1 cellular context compared by ENCODE assay signal in genomic region chr1:155061381-155062150, GRCh38.
TF ChIP-seq lines count a peak whose summit lies in the region.

No MANE protein-coding gene starts in this region.

TF ChIP-seq in K562, 482 proteins besides CTCF, POLR2A, EP300 and RAD21 (continued from another document and continues in another):
- TF ChIP-seq, protein P1, sequence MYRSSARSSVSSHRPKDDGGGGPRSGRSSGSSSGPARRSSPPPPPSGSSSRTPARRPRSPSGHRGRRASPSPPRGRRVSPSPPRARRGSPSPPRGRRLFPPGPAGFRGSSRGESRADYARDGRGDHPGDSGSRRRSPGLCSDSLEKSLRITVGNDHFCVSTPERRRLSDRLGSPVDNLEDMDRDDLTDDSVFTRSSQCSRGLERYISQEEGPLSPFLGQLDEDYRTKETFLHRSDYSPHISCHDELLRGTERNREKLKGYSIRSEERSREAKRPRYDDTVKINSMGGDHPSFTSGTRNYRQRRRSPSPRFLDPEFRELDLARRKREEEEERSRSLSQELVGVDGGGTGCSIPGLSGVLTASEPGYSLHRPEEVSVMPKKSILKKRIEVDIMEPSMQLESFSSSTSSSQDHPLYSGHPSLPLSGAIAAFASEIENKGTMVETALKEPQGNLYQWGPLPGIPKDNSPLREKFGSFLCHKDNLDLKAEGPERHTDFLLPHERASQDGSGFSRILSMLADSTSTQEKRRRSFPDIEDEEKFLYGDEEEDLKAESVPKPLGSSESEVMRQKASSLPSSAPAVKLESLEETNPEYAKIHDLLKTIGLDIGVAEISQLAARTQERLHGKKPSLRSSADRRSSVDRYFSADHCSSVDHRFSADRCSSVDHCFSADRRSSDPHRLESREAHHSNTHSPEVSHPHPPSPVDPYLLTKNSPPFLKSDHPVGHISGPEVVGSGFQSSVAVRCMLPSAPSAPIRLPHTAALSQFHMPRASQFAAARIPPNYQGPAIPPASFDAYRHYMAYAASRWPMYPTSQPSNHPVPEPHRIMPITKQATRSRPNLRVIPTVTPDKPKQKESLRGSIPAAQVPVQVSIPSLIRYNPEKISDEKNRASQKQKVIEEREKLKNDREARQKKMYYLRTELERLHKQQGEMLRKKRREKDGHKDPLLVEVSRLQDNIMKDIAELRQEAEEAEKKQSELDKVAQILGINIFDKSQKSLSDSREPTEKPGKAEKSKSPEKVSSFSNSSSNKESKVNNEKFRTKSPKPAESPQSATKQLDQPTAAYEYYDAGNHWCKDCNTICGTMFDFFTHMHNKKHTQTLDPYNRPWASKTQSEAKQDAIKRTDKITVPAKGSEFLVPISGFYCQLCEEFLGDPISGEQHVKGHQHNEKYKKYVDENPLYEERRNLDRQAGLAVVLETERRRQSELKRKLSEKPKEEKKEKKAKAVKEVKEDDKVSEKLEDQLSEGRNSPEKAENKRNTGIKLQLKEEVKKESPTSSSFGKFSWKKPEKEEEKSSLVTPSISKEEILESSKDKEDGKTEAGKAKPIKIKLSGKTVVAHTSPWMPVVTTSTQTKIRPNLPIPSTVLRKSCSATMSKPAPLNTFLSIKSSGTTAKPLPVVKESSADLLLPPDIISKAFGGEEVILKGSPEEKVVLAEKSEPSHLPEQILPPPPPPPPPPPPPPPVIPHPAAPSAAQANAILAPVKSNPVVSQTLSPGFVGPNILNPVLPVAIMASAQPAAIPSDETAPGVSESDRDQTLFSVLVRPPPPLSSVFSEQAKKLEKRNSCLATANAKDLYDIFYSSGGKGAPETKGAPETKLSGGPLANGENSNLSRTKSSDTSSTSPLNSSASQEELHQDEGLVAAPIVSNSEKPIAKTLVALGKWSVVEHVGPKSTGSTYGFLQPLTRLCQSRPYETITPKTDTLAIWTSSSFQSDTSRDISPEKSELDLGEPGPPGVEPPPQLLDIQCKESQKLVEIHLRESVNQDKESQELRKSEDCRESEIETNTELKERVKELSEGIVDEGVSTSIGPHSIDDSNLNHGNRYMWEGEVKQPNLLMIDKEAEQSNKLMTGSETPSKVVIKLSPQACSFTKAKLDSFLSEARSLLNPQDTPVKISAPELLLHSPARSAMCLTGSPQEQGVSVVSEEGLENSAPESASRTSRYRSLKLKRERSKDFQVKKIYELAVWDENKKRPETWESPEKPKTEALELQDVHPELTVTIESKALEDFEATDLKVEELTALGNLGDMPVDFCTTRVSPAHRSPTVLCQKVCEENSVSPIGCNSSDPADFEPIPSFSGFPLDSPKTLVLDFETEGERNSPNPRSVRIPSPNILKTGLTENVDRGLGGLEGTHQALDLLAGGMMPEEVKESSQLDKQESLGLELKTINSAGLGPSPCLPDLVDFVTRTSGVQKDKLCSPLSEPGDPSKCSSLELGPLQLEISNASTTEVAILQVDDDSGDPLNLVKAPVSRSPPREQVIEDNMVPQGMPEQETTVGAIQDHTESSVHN (IDR thresholded peaks at IDR 0.05; ENCODE audit: borderline replicate concordance in 1 of 2, low read depth in 1 of 2): no peak
- TF ChIP-seq ATF6 (CRISPR knock-in tag; IDR thresholded peaks at IDR 0.05) (no peak), NR1H2 (CRISPR knock-in tag; IDR thresholded peaks at IDR 0.05) (no peak), STAG1 (CRISPR knock-in tag; IDR thresholded peaks at IDR 0.05; ENCODE audit: borderline replicate concordance) (peak; percentile 97), CXXC5 (CRISPR knock-in tag; IDR thresholded peaks at IDR 0.05) (no peak), RBM17 (IDR thresholded peaks at IDR 0.05; ENCODE audit: borderline replicate concordance, low read depth, low read length) (no peak), SIN3B (IDR thresholded peaks at IDR 0.05; ENCODE audit: low read depth) (no peak), HSF4 (CRISPR knock-in tag; IDR thresholded peaks at IDR 0.05; ENCODE audit: borderline replicate concordance) (no peak), MITF (IDR thresholded peaks at IDR 0.05) (no peak), PTTG1 (tag; IDR thresholded peaks at IDR 0.05; ENCODE audit: low read depth) (no peak), CCAR2 (IDR thresholded peaks at IDR 0.05; ENCODE audit: low read depth, low read length) (no peak), ZC3H11A (IDR thresholded peaks at IDR 0.05; ENCODE audit: low read depth, low read length) (no peak), ZNF507 (tag; conservative IDR thresholded peaks at IDR 0.05) (no peak), FOXP1 (CRISPR knock-in tag; IDR thresholded peaks at IDR 0.05) (no peak), MYNN (IDR thresholded peaks at IDR 0.05) (no peak), MYNN (CRISPR knock-in tag; IDR thresholded peaks at IDR 0.05) (no peak), GABPB1 (CRISPR knock-in tag; IDR thresholded peaks at IDR 0.05) (peak; percentile 47; the same call in 1 of the 2 replicates), E4F1 (CRISPR knock-in tag; IDR thresholded peaks at IDR 0.05; ENCODE audit: borderline replicate concordance) (no peak), EWSR1 (IDR thresholded peaks at IDR 0.05; ENCODE audit: borderline replicate concordance, low read depth, partially characterized antibody) (no peak), ZNF239 (CRISPR knock-in tag; IDR thresholded peaks at IDR 0.05) (no peak), RBM22 (IDR thresholded peaks at IDR 0.05; ENCODE audit: low read depth, low read length, poor library complexity, severe bottlenecking) (no peak), PHF21A (IDR thresholded peaks at IDR 0.05; ENCODE audit: borderline replicate concordance, low read depth) (no peak), HMGN3 (IDR thresholded peaks at IDR 0.05; ENCODE audit: borderline replicate concordance, extremely low read depth, insufficient read length, low read depth, low read length) (no peak), KAT8 (IDR thresholded peaks at IDR 0.05; ENCODE audit: low read depth) (no peak), PRPF4 (IDR thresholded peaks at IDR 0.05; ENCODE audit: insufficient read depth, low read depth, low read length, poor library complexity, severe bottlenecking) (no peak), PML (IDR thresholded peaks at IDR 0.05; ENCODE audit: low read length) (no peak), SNRNP70 (optimal IDR thresholded peaks at IDR 0.05; ENCODE audit: low read depth, low read length) (no peak), STAT5B (CRISPR knock-in tag; IDR thresholded peaks at IDR 0.05) (no peak), MAFG (tag; conservative IDR thresholded peaks at IDR 0.05) (no peak)
- TF ChIP-seq, protein P2, sequence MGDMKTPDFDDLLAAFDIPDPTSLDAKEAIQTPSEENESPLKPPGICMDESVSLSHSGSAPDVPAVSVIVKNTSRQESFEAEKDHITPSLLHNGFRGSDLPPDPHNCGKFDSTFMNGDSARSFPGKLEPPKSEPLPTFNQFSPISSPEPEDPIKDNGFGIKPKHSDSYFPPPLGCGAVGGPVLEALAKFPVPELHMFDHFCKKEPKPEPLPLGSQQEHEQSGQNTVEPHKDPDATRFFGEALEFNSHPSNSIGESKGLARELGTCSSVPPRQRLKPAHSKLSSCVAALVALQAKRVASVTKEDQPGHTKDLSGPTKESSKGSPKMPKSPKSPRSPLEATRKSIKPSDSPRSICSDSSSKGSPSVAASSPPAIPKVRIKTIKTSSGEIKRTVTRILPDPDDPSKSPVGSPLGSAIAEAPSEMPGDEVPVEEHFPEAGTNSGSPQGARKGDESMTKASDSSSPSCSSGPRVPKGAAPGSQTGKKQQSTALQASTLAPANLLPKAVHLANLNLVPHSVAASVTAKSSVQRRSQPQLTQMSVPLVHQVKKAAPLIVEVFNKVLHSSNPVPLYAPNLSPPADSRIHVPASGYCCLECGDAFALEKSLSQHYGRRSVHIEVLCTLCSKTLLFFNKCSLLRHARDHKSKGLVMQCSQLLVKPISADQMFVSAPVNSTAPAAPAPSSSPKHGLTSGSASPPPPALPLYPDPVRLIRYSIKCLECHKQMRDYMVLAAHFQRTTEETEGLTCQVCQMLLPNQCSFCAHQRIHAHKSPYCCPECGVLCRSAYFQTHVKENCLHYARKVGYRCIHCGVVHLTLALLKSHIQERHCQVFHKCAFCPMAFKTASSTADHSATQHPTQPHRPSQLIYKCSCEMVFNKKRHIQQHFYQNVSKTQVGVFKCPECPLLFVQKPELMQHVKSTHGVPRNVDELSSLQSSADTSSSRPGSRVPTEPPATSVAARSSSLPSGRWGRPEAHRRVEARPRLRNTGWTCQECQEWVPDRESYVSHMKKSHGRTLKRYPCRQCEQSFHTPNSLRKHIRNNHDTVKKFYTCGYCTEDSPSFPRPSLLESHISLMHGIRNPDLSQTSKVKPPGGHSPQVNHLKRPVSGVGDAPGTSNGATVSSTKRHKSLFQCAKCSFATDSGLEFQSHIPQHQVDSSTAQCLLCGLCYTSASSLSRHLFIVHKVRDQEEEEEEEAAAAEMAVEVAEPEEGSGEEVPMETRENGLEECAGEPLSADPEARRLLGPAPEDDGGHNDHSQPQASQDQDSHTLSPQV (IDR thresholded peaks at IDR 0.05): no peak
- TF ChIP-seq, protein P3, sequence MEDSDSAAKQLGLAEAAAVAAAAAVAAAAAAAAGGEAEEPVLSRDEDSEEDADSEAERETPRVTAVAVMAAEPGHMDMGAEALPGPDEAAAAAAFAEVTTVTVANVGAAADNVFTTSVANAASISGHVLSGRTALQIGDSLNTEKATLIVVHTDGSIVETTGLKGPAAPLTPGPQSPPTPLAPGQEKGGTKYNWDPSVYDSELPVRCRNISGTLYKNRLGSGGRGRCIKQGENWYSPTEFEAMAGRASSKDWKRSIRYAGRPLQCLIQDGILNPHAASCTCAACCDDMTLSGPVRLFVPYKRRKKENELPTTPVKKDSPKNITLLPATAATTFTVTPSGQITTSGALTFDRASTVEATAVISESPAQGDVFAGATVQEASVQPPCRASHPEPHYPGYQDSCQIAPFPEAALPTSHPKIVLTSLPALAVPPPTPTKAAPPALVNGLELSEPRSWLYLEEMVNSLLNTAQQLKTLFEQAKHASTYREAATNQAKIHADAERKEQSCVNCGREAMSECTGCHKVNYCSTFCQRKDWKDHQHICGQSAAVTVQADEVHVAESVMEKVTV (CRISPR knock-in tag; IDR thresholded peaks at IDR 0.05): peak; percentile 89
- TF ChIP-seq, protein P4, sequence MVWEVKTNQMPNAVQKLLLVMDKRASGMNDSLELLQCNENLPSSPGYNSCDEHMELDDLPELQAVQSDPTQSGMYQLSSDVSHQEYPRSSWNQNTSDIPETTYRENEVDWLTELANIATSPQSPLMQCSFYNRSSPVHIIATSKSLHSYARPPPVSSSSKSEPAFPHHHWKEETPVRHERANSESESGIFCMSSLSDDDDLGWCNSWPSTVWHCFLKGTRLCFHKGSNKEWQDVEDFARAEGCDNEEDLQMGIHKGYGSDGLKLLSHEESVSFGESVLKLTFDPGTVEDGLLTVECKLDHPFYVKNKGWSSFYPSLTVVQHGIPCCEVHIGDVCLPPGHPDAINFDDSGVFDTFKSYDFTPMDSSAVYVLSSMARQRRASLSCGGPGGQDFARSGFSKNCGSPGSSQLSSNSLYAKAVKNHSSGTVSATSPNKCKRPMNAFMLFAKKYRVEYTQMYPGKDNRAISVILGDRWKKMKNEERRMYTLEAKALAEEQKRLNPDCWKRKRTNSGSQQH (CRISPR knock-in tag; IDR thresholded peaks at IDR 0.05): no peak
- TF ChIP-seq, protein P5, sequence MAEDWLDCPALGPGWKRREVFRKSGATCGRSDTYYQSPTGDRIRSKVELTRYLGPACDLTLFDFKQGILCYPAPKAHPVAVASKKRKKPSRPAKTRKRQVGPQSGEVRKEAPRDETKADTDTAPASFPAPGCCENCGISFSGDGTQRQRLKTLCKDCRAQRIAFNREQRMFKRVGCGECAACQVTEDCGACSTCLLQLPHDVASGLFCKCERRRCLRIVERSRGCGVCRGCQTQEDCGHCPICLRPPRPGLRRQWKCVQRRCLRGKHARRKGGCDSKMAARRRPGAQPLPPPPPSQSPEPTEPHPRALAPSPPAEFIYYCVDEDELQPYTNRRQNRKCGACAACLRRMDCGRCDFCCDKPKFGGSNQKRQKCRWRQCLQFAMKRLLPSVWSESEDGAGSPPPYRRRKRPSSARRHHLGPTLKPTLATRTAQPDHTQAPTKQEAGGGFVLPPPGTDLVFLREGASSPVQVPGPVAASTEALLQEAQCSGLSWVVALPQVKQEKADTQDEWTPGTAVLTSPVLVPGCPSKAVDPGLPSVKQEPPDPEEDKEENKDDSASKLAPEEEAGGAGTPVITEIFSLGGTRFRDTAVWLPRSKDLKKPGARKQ (CRISPR knock-in tag; IDR thresholded peaks at IDR 0.05): no peak
